Comparison of ENCODE assay signal across 20 cellular contexts in the genomic region with DNA sequence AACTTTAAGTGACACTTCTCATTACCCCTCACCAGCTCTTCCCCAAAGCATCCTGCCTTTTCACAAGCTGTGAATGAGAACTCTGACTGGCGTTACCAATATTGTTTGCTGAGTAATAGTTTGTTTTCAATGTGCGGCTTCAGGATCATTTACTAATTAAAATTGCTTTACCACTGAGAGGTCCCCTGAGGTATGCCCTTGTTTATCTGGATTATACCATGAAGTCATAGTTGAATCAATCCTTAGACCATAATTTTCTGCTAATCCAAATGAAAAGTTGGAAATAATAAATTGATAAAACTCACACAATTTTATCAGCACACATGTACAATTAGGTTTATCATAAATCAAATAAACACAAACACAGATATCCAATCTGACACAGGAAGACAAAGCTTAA.
"Had no signal": no experiment of that assay in that cellular context is flagged by ENCODE, and none has a peak within 500 bp of the region (broad histone marks: within the 10 kb centered on the region; RNA-seq: fewer than 3 reads in every experiment).

No MANE protein-coding gene starts in this region.

- H3K27ac ChIP-seq: esophagus muscularis mucosa, heart right ventricle, left ventricle myocardium inferior, ovary, psoas muscle, tibial nerve had no signal

- DNase-seq: activated CD4-positive, alpha-beta T cell treated with anti-CD3 and anti-CD28 coated beads, Interleukin-2, amount 50 U/mL, for 1 hour; activated CD4-positive, CD25-positive, alpha-beta regulatory T cell treated with anti-CD3 and anti-CD28 coated beads, Interleukin-2, amount 50 U/mL, for 72 hours; activated CD8-positive, alpha-beta memory T cell treated with anti-CD3 and anti-CD28 coated beads, Interleukin-2, amount 50 U/mL, for 4 hours; activated effector memory CD4-positive, alpha-beta T cell treated with Interleukin-2 at 50 U/mL for 16 hours; activated naive CD4-positive, alpha-beta T cell treated with anti-CD3 and anti-CD28 coated beads, Interleukin-2, amount 50 U/mL, for 16 hours; activated T-cell treated with anti-CD3 and anti-CD28 coated beads, Interleukin-2, amount 50 U/mL, for 4 hours; effector CD8-positive, alpha-beta T cell; heart right ventricle; kidney glomerular epithelial cell; left ventricle myocardium inferior; mammary epithelial cell; ovary; psoas muscle; right cardiac atrium had no signal

- H3K4me1 ChIP-seq: psoas muscle had no signal

- H3K4me3 ChIP-seq: esophagus muscularis mucosa, heart right ventricle, left ventricle myocardium inferior, ovary, tibial nerve had no signal

- H3K27me3 Mint-ChIP-seq: stimulated activated naive CD8-positive, alpha-beta T cell treated with anti-CD3 and anti-CD28 coated beads, Interleukin-15, Interleukin-2, amounts not matched to agents 100 ng/mL and 50 ng/mL, for 24 hours had no signal

- H3K4me3 Mint-ChIP-seq: activated T-cell treated with anti-CD3 and anti-CD28 coated beads, Interleukin-2, amount 50 U/mL, for 4 hours; neural crest cell; stimulated activated naive CD8-positive, alpha-beta T cell treated with anti-CD3 and anti-CD28 coated beads, Interleukin-15, Interleukin-2, amounts not matched to agents 100 ng/mL and 50 ng/mL, for 24 hours had no signal

- H3K9me3 ChIP-seq: esophagus muscularis mucosa, heart right ventricle, left ventricle myocardium inferior, ovary, psoas muscle, tibial nerve had no signal

- ATAC-seq: activated T-cell treated with anti-CD3 and anti-CD28 coated beads, Interleukin-2, amount 50 U/mL, for 4 hours; heart right ventricle; psoas muscle; right cardiac atrium had no signal

- H3K36me3 ChIP-seq: esophagus muscularis mucosa, heart right ventricle, left ventricle myocardium inferior, ovary, tibial nerve had no signal

- H3K27me3 ChIP-seq: esophagus muscularis mucosa, heart right ventricle, ovary, tibial nerve had no signal

- FAIRE-seq: bronchial epithelial cell, urothelium cell line had no signal

- H3K27ac Mint-ChIP-seq: stimulated activated naive CD8-positive, alpha-beta T cell treated with anti-CD3 and anti-CD28 coated beads, Interleukin-15, Interleukin-2, amounts not matched to agents 100 ng/mL and 50 ng/mL, for 24 hours had no signal

- H3K9me3 Mint-ChIP-seq: neural crest cell had no signal
